Comparison of ENCODE assay signal across 17 cellular contexts in genomic region chr14:33682746-33683145, GRCh38.
DNase-seq lines count a peak whose midpoint lies in the region; ATAC-seq and TF ChIP-seq lines count a peak whose summit lies in the region.
"Had no signal": no experiment of that assay in that cellular context is flagged by ENCODE, and none has a peak within 500 bp of the region (broad histone marks: within the 10 kb centered on the region; RNA-seq: fewer than 3 reads in every experiment).

No MANE protein-coding gene starts in this region.

- no peak overlapping the region for H3K27ac Mint-ChIP-seq in activated CD8-positive, alpha-beta T cell treated with anti-CD3 and anti-CD28 coated beads for 36 hours
- peak overlapping the region in 1 of 10 donors; percentile 3 for H3K27ac Mint-ChIP-seq in naive thymus-derived CD8-positive, alpha-beta T cell
- H3K27ac Mint-ChIP-seq: activated CD4-positive, alpha-beta T cell treated with anti-CD3 and anti-CD28 coated beads, Interleukin-2, amount 10 ng/mL, durations not matched to agents 7 days and 5 days; T-helper 1 cell treated with Interleukin-12 subunit alpha and Interleukin-12 subunit beta and Interleukin-4 antibody, amounts not matched to agents 30 μg/mL and 1 μg/mL, for 36 hours had no signal

- H3K79me2 ChIP-seq in fibroblast of lung (ENCODE audit: control insufficient read depth, insufficient read depth, low read length): no peaks in the 10 kb centered on the region

- H3K4me1 ChIP-seq in SJCRH30: peaks cover 27% of the 10 kb centered on the region
- peaks cover 2% of the 10 kb centered on the region for H3K4me1 ChIP-seq in fibroblast of lung (ENCODE audit: control insufficient read depth, extremely low read depth, insufficient read depth, low read length)
- peaks cover 0 to 13% (median 6%) of the 10 kb centered on the region in 3 donors for H3K4me1 ChIP-seq in esophagus squamous epithelium
- H3K4me1 ChIP-seq: lower lobe of right lung, thyroid gland had no signal

- H3K4me1 Mint-ChIP-seq in activated CD8-positive, alpha-beta T cell treated with anti-CD3 and anti-CD28 coated beads for 36 hours (ENCODE audit: low read depth): no peaks in the 10 kb centered on the region
- no peaks in the 10 kb centered on the region for H3K4me1 Mint-ChIP-seq in naive thymus-derived CD8-positive, alpha-beta T cell
- H3K4me1 Mint-ChIP-seq: activated CD4-positive, alpha-beta T cell treated with anti-CD3 and anti-CD28 coated beads, Interleukin-2, amount 10 ng/mL, durations not matched to agents 7 days and 5 days; central memory CD8-positive, alpha-beta T cell had no signal

- no peaks in the 10 kb centered on the region for H3K36me3 Mint-ChIP-seq in activated CD8-positive, alpha-beta T cell treated with anti-CD3 and anti-CD28 coated beads for 36 hours (ENCODE audit: low read depth)
- no peaks in the 10 kb centered on the region for H3K36me3 Mint-ChIP-seq in naive thymus-derived CD8-positive, alpha-beta T cell

- no peaks in the 10 kb centered on the region for H3K36me3 ChIP-seq in SJCRH30
- no peaks in the 10 kb centered on the region for H3K36me3 ChIP-seq in fibroblast of lung (ENCODE audit: control insufficient read depth, insufficient read depth, low read length)
- no peaks in the 10 kb centered on the region for H3K36me3 ChIP-seq in esophagus squamous epithelium
- H3K36me3 ChIP-seq: lower lobe of right lung, thyroid gland had no signal

- H3K9me3 ChIP-seq in SJCRH30 (replicated peaks) (no peaks in the 10 kb centered on the region), fibroblast of lung (ENCODE audit: control insufficient read depth, insufficient read depth, low read depth, low read length) (no peaks in the 10 kb centered on the region), esophagus squamous epithelium (no peaks in the 10 kb centered on the region)
- H3K9me3 ChIP-seq: lower lobe of right lung, thyroid gland had no signal

- POLR2A ChIA-PET in activated CD8-positive, alpha-beta T cell treated with anti-CD3 and anti-CD28 coated beads for 36 hours (lab: Charles Lee): no interaction called here
- POLR2A ChIA-PET in naive thymus-derived CD8-positive, alpha-beta T cell (lab: Charles Lee): no interaction called here

- 15 to 41% methylated on average over 3 to 4 of the region's 4 CpGs for WGBS in esophagus squamous epithelium, 2 donors

- peak; percentile 41 for DNase-seq in A172 (ENCODE audit: low spot score)
- peak; percentile 78 to 84 for DNase-seq in SJCRH30
- peak; percentile 96 for DNase-seq in fibroblast of lung (ENCODE audit: low read depth in 2 of 2)
- peak; percentile 33 for DNase-seq in midbrain (lab: John Stamatoyannopoulos, UW)
- DNase-seq in activated CD8-positive, alpha-beta T cell treated with anti-CD3 and anti-CD28 coated beads for 36 hours: no peak
- DNase-seq in esophagus squamous epithelium (lab: John Stamatoyannopoulos, UW): no peak
- DNase-seq in naive thymus-derived CD8-positive, alpha-beta T cell: no peak
- DNase-seq: activated CD4-positive, alpha-beta T cell treated with anti-CD3 and anti-CD28 coated beads, Interleukin-2, amount 10 ng/mL, durations not matched to agents 7 days and 5 days; foreskin melanocyte; lower lobe of right lung; NCI-H2171 treated with DMSO at 0.1 percent for 48 hours; PC-3; thyroid gland had no signal

- H2AFZ ChIP-seq in fibroblast of lung (ENCODE audit: low read length): no peak overlapping the region

- H3K27ac ChIP-seq in SJCRH30 (peak overlapping the region; percentile 2; the same call in 1 of the 2 replicates), fibroblast of lung (ENCODE audit: insufficient read depth, low read length) (no peak overlapping the region), esophagus squamous epithelium (no peak overlapping the region)
- H3K27ac ChIP-seq: KMS-11, lower lobe of right lung, thyroid gland had no signal

- H3K4me3 Mint-ChIP-seq in activated CD8-positive, alpha-beta T cell treated with anti-CD3 and anti-CD28 coated beads for 36 hours: no peak overlapping the region
- no peak overlapping the region for H3K4me3 Mint-ChIP-seq in naive thymus-derived CD8-positive, alpha-beta T cell
- H3K4me3 Mint-ChIP-seq: activated CD4-positive, alpha-beta T cell treated with anti-CD3 and anti-CD28 coated beads, Interleukin-2, amount 10 ng/mL, durations not matched to agents 7 days and 5 days; central memory CD8-positive, alpha-beta T cell; T-helper 1 cell treated with Interleukin-12 subunit alpha and Interleukin-12 subunit beta and Interleukin-4 antibody, amounts not matched to agents 30 μg/mL and 1 μg/mL, for 36 hours had no signal

- intact Hi-C loops in activated CD8-positive, alpha-beta T cell treated with anti-CD3 and anti-CD28 coated beads for 36 hours (cut with micrococcal nuclease): no loop called here
- intact Hi-C loops in esophagus squamous epithelium (cut with DNase I): no loop called here

- CTCF ChIA-PET in activated CD8-positive, alpha-beta T cell treated with anti-CD3 and anti-CD28 coated beads for 36 hours (lab: Charles Lee): interaction anchor here (0.8 kb wide), 1 partner anchor 11 kb away, joined by 3 read pairs; no protein-coding TSS in a partner anchor

- TF ChIP-seq CTCF in fibroblast of lung (conservative IDR thresholded peaks at IDR 0.05 in 1 of 2, IDR thresholded peaks at IDR 0.05 in 1 of 2; ENCODE audit: low read depth in 1 of 2, low read length in 2 of 2) (no peak), esophagus squamous epithelium (IDR thresholded peaks at IDR 0.05) (no peak)
- TF ChIP-seq CTCF in activated CD8-positive, alpha-beta T cell treated with anti-CD3 and anti-CD28 coated beads for 36 hours (IDR thresholded peaks at IDR 0.05): no peak

- H3K9me3 Mint-ChIP-seq in activated CD8-positive, alpha-beta T cell treated with anti-CD3 and anti-CD28 coated beads for 36 hours: no peaks in the 10 kb centered on the region
- peaks cover 0 to 4% (median 0%) of the 10 kb centered on the region in 9 donors for H3K9me3 Mint-ChIP-seq in naive thymus-derived CD8-positive, alpha-beta T cell
- H3K9me3 Mint-ChIP-seq: activated CD4-positive, alpha-beta T cell treated with anti-CD3 and anti-CD28 coated beads, Interleukin-2, amount 10 ng/mL, durations not matched to agents 7 days and 5 days; T-helper 1 cell treated with Interleukin-12 subunit alpha and Interleukin-12 subunit beta and Interleukin-4 antibody, amounts not matched to agents 30 μg/mL and 1 μg/mL, for 36 hours had no signal

- H3K4me3 ChIP-seq in SJCRH30 (no peak overlapping the region), fibroblast of lung (replicated peaks in 1 of 4; ENCODE audit: control extremely low read depth in 1 of 4, insufficient read depth in 1 of 4, low read depth in 3 of 4, low read length in 4 of 4) (peak overlapping the region in 1 of 4 experiments; percentile 21), esophagus squamous epithelium (no peak overlapping the region)
- H3K4me3 ChIP-seq: lower lobe of right lung, thyroid gland had no signal

- ATAC-seq in activated CD8-positive, alpha-beta T cell treated with anti-CD3 and anti-CD28 coated beads for 36 hours: no peak
- no peak for ATAC-seq in HG02973 (IDR thresholded peaks at IDR 0.05; ENCODE audit: unreplicated experiment)
- ATAC-seq in naive thymus-derived CD8-positive, alpha-beta T cell: no peak
- ATAC-seq: PC-3 had no signal

- no peak for TF ChIP-seq POLR2A in esophagus squamous epithelium (IDR thresholded peaks at IDR 0.05)

- H3K9ac ChIP-seq in fibroblast of lung (ENCODE audit: insufficient read depth, low read length): no peak overlapping the region
- H3K9ac ChIP-seq: KMS-11 had no signal

- no peaks in the 10 kb centered on the region for H3K27me3 Mint-ChIP-seq in activated CD8-positive, alpha-beta T cell treated with anti-CD3 and anti-CD28 coated beads for 36 hours
- H3K27me3 Mint-ChIP-seq in naive thymus-derived CD8-positive, alpha-beta T cell: peaks cover 0 to 15% (median 4%) of the 10 kb centered on the region in 5 donors
- H3K27me3 Mint-ChIP-seq: activated CD4-positive, alpha-beta T cell treated with anti-CD3 and anti-CD28 coated beads, Interleukin-2, amount 10 ng/mL, durations not matched to agents 7 days and 5 days; central memory CD8-positive, alpha-beta T cell had no signal

- H4K20me1 ChIP-seq in fibroblast of lung (ENCODE audit: control insufficient read depth, extremely low read depth, insufficient read depth, low read length): no peaks in the 10 kb centered on the region

- H3K27me3 ChIP-seq in SJCRH30 (no peaks in the 10 kb centered on the region), fibroblast of lung (ENCODE audit: control insufficient read depth, insufficient read depth, low read length) (no peaks in the 10 kb centered on the region), esophagus squamous epithelium (no peaks in the 10 kb centered on the region)
- H3K27me3 ChIP-seq: thyroid gland had no signal

- peak overlapping the region; percentile 17 for H3K4me2 ChIP-seq in fibroblast of lung (ENCODE audit: extremely low read depth, insufficient read depth, low read length)
- H3K4me2 ChIP-seq: KMS-11 had no signal

Comparison
In these comparisons a context has a peak if more than half of its experiments do, and no peak if none do; other contexts are left out.
1. DNase-seq: peak in A172 (single experiment), SJCRH30 (2 of 2), fibroblast of lung (2 of 2) and midbrain (single experiment); none in activated CD8-positive, alpha-beta T cell treated with anti-CD3 and anti-CD28 coated beads for 36 hours (single experiment), esophagus squamous epithelium (single experiment) and naive thymus-derived CD8-positive, alpha-beta T cell (0 of 10).